Comparison of ENCODE assay signal across 10 cellular contexts in genomic region chr20:39878809-39879208, GRCh38.
"Had no signal": no experiment of that assay in that cellular context is flagged by ENCODE, and none has a peak within 500 bp of the region (broad histone marks: within the 10 kb centered on the region; RNA-seq: fewer than 3 reads in every experiment).

No MANE protein-coding gene starts in this region.

- H3K9me3 Mint-ChIP-seq: activated T-helper 1 cell treated with anti-CD3 and anti-CD28 coated beads, Interleukin-12 subunit alpha, Interleukin-12 subunit beta, Interleukin-2, Interleukin-4 antibody, amounts not matched to agents 30 ng/mL and 10 ng/mL and 1 ng/mL, durations not matched to agents 14 hours and 24 hours and 36 hours had no signal

- H3K4me3 ChIP-seq: right lobe of liver, spleen, stomach, testis, upper lobe of right lung had no signal

- H3K36me3 Mint-ChIP-seq: activated naive CD8-positive, alpha-beta T cell treated with anti-CD3 and anti-CD28 coated beads for 36 hours had no signal

- H3K9me3 ChIP-seq: right lobe of liver, stomach, testis, upper lobe of right lung had no signal

- H3K27me3 ChIP-seq: right lobe of liver, testis, upper lobe of right lung had no signal

- H3K27ac Mint-ChIP-seq: activated naive CD8-positive, alpha-beta T cell treated with anti-CD3 and anti-CD28 coated beads for 36 hours; activated T-helper 1 cell treated with anti-CD3 and anti-CD28 coated beads, Interleukin-12 subunit alpha, Interleukin-12 subunit beta, Interleukin-2, Interleukin-4 antibody, amounts not matched to agents 30 ng/mL and 10 ng/mL and 1 ng/mL, durations not matched to agents 14 hours and 24 hours and 36 hours had no signal

- H3K27ac ChIP-seq: right lobe of liver, spleen, stomach, testis, upper lobe of right lung had no signal

- H3K4me3 Mint-ChIP-seq: activated naive CD8-positive, alpha-beta T cell treated with anti-CD3 and anti-CD28 coated beads for 36 hours; activated T-helper 1 cell treated with anti-CD3 and anti-CD28 coated beads, Interleukin-12 subunit alpha, Interleukin-12 subunit beta, Interleukin-2, Interleukin-4 antibody, amounts not matched to agents 30 ng/mL and 10 ng/mL and 1 ng/mL, durations not matched to agents 14 hours and 24 hours and 36 hours had no signal

- H3K36me3 ChIP-seq: right lobe of liver, spleen, stomach, upper lobe of right lung had no signal

- H3K4me1 ChIP-seq: testis, upper lobe of right lung had no signal

- ATAC-seq: upper lobe of right lung had no signal

- DNase-seq: activated CD4-positive, alpha-beta T cell treated with anti-CD3 and anti-CD28 coated beads, Interleukin-2, amount 50 U/mL, for 1 hour; activated CD8-positive, alpha-beta memory T cell treated with anti-CD3 and anti-CD28 coated beads for 24 hours; activated naive CD8-positive, alpha-beta T cell treated with anti-CD3 and anti-CD28 coated beads for 36 hours; foreskin melanocyte; right lobe of liver; spleen; stomach; testis; upper lobe of right lung had no signal
